Comparison of ENCODE assay signal across 8 cellular contexts in genomic region chr18:77054288-77054605, GRCh38.
A peak's percentile ranks its signal among the peaks of the same experiment; 100 is the strongest.
DNase-seq lines count a peak whose midpoint lies in the region; ATAC-seq lines count a peak whose summit lies in the region.

No MANE protein-coding gene starts in this region.

- no peaks in the 10 kb centered on the region for H3K9me3 Mint-ChIP-seq in effector memory CD8-positive, alpha-beta T cell

- no peaks in the 10 kb centered on the region for H3K27me3 Mint-ChIP-seq in effector memory CD8-positive, alpha-beta T cell

- H3K27ac Mint-ChIP-seq in effector memory CD8-positive, alpha-beta T cell: peak overlapping the region; percentile 82 to 99

- peaks cover 39% of the 10 kb centered on the region for H3K36me3 Mint-ChIP-seq in effector memory CD8-positive, alpha-beta T cell (ENCODE audit: insufficient read depth)

- H3K4me1 Mint-ChIP-seq in effector memory CD8-positive, alpha-beta T cell (ENCODE audit: low read depth in 2 of 2): peaks cover 52 to 57% of the 10 kb centered on the region in 2 donors

- H3K4me3 Mint-ChIP-seq in effector memory CD8-positive, alpha-beta T cell: peak overlapping the region; percentile 48 to 69

- ATAC-seq in effector memory CD8-positive, alpha-beta T cell (replicated peaks): no peak
- ATAC-seq in stimulated activated naive CD8-positive, alpha-beta T cell treated with anti-CD3 and anti-CD28 coated beads, Interleukin-15, Interleukin-2, amounts not matched to agents 100 U/mL and 50 U/mL, for 24 hours: no peak
- ATAC-seq in GM18870 (IDR thresholded peaks at IDR 0.05; ENCODE audit: unreplicated experiment): no peak

- DNase-seq in stimulated activated CD4-positive, alpha-beta T cell treated with anti-CD3 and anti-CD28 coated beads, Interleukin-4, amount 100 ng/mL, for 24 hours: peak; percentile 39
- no peak for DNase-seq in stimulated activated CD4-positive, alpha-beta T cell treated with anti-CD3 and anti-CD28 coated beads, Interleukin-4, amount 100 ng/mL, for 4 hours
- DNase-seq in NCI-H2107 treated with DMSO at 0.1 percent for 48 hours (lab: John Stamatoyannopoulos, UW; ENCODE audit: unreplicated experiment) (peak; percentile 95), NCI-H2196 (lab: John Stamatoyannopoulos, UW; ENCODE audit: unreplicated experiment) (no peak)
- DNase-seq in effector memory CD8-positive, alpha-beta T cell: no peak
- DNase-seq in stimulated activated naive CD8-positive, alpha-beta T cell treated with anti-CD3 and anti-CD28 coated beads, Interleukin-15, Interleukin-2, amounts not matched to agents 100 U/mL and 50 U/mL, for 24 hours: peak; percentile 48
- DNase-seq in stimulated activated naive CD4-positive, alpha-beta T cell treated with Interleukin-2 at 50 U/mL for 16 hours (lab: John Stamatoyannopoulos, UW): no peak

Comparison
In these comparisons a context has a peak if more than half of its experiments do, and no peak if none do; other contexts are left out.
1. DNase-seq: peak in stimulated activated CD4-positive, alpha-beta T cell treated with anti-CD3 and anti-CD28 coated beads, Interleukin-4, amount 100 ng/mL, for 24 hours (single experiment), NCI-H2107 treated with DMSO at 0.1 percent for 48 hours (single experiment) and stimulated activated naive CD8-positive, alpha-beta T cell treated with anti-CD3 and anti-CD28 coated beads, Interleukin-15, Interleukin-2, amounts not matched to agents 100 U/mL and 50 U/mL, for 24 hours (single experiment); none in stimulated activated CD4-positive, alpha-beta T cell treated with anti-CD3 and anti-CD28 coated beads, Interleukin-4, amount 100 ng/mL, for 4 hours (0 of 2), effector memory CD8-positive, alpha-beta T cell (0 of 3), NCI-H2196 (single experiment) and stimulated activated naive CD4-positive, alpha-beta T cell treated with Interleukin-2 at 50 U/mL for 16 hours (single experiment).